ENCODE assay signal across 8 cellular contexts in the genomic region with DNA sequence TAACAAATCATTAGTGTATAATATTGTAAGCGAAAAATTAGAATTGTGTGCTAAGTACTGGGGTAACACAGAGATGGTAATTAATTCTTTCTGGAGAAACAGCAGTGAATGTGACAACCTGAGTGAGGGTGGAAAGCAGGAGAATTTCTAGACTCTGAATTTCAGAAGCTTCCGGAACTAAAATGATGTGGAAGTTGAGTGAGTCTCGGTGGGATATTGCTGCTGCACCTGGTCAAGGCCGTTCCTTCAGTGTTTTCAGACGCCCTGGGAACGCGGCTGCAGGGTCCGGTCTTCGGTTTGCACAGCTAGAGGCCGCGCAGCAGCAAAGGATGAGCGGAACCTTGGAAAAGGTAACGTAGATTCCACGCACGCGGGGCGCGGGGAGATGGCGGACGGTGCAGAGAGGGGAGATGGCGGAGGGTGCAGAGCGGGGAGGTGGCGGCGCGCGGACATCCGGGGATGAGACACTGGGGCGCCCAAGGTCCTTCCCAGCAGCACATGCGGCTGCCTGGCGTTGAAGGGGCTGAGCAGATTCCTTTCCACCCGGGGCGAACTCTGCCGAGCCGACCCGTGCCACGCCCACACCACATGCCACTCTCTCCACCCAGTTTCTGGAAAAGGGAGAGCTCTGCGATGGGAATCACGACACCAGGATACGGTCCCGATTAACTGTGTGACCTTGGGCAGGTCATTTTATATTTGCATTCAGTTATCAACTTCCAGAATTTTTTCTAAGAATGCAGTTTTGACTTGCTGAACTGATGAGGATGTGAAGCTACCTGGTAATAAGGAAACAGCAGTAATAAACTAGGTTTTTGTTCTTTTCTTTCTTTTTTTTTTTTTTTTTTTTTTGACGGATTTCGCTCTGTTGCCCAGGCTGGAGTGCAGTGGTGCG. TPM values are rescaled to one million over a fixed set of nuclear protein-coding genes. Genes with fewer than 3 reads are reported as not detected.
DNase-seq lines count a peak whose midpoint lies in the region; ATAC-seq and TF ChIP-seq lines count a peak whose summit lies in the region.

TSS of gene MRPL48 (plus strand) at position 232 of the 895 bp plus-strand sequence. CDS start at position 330, 98 bp downstream.

- TF ChIP-seq POLR2A in prostate gland (IDR thresholded peaks at IDR 0.05): peak; percentile 27

- intact Hi-C loops in left ventricle myocardium superior (cut with micrococcal nuclease): no loop called here
- intact Hi-C loops in prostate gland (cut with DNase I): loop anchor here (10.0 kb wide), 1 partner anchor 87 kb away; the partner anchor contains the start of genes COA4 and PAAF1

- ATAC-seq in HG02840 (IDR thresholded peaks at IDR 0.05; ENCODE audit: low FRiP score, unreplicated experiment) (peak; percentile 87), left ventricle myocardium superior (peak; percentile 99)

- peak within 1 kb of the TSS; percentile 82 to 83 for H3K27ac ChIP-seq in prostate gland
- H3K27ac ChIP-seq in urinary bladder (ENCODE audit: low read depth): peak within 1 kb of the TSS; percentile 75

- DNase-seq in NCI-H146 (lab: John Stamatoyannopoulos, UW) (peak; percentile 93), T-helper 1 cell (peak; percentile 70 to 93 (median 81)), amniotic epithelial cell (ENCODE audit: low read depth) (peak; percentile 90), left ventricle myocardium superior (peak; percentile 95), prostate gland (ENCODE audit: low spot score) (peak; percentile 83)

- H3K4me1 ChIP-seq in prostate gland (replicated peaks) (no peaks in the 10 kb centered on the region), urinary bladder (ENCODE audit: insufficient read depth) (no peaks in the 10 kb centered on the region)

- TF ChIP-seq CTCF in GM12875 (IDR thresholded peaks at IDR 0.05; ENCODE audit: borderline replicate concordance, insufficient read depth, low read depth, low read length): no peak
- TF ChIP-seq CTCF in prostate gland (IDR thresholded peaks at IDR 0.05): peak in 1 of 4 experiments; percentile 20

- no peaks in the 10 kb centered on the region for H3K27me3 ChIP-seq in prostate gland (replicated peaks; ENCODE audit: insufficient read depth)

- WGBS in prostate gland: 2% methylated on average over 43 of the region's 43 CpGs
- WGBS in urinary bladder: 4% methylated on average over 43 of the region's 43 CpGs

- H3K9me3 ChIP-seq in prostate gland: no peaks in the 10 kb centered on the region

- H3K36me3 ChIP-seq in prostate gland: no peaks in the 10 kb centered on the region
- no peaks in the 10 kb centered on the region for H3K36me3 ChIP-seq in urinary bladder (ENCODE audit: insufficient read depth)

- H3K4me3 ChIP-seq in GM12875 (ENCODE audit: low read depth, low read length) (peak within 1 kb of the TSS; percentile 56), prostate gland (peak within 1 kb of the TSS; percentile 61 to 68), urinary bladder (ENCODE audit: low read depth, low read length) (peak within 1 kb of the TSS; percentile 52)

RNA-seq across cellular contexts. Expression of gene MRPL48, which starts in this region (rescaled TPM):
- total RNA-seq in left ventricle myocardium superior (44.7 TPM), prostate gland (10 to 100 TPM; 11.1 to 33.0 TPM), urinary bladder (33.2 TPM)
- polyA plus RNA-seq in urinary bladder: 22.3 TPM

Comparison
In these comparisons a context has a peak if more than half of its experiments do, and no peak if none do; other contexts are left out.
1. Peak in every context shown above with its lines: DNase-seq, ATAC-seq, H3K4me3 ChIP-seq and H3K27ac ChIP-seq.